Comparison of ENCODE assay signal across 11 cellular contexts in the genomic region with DNA sequence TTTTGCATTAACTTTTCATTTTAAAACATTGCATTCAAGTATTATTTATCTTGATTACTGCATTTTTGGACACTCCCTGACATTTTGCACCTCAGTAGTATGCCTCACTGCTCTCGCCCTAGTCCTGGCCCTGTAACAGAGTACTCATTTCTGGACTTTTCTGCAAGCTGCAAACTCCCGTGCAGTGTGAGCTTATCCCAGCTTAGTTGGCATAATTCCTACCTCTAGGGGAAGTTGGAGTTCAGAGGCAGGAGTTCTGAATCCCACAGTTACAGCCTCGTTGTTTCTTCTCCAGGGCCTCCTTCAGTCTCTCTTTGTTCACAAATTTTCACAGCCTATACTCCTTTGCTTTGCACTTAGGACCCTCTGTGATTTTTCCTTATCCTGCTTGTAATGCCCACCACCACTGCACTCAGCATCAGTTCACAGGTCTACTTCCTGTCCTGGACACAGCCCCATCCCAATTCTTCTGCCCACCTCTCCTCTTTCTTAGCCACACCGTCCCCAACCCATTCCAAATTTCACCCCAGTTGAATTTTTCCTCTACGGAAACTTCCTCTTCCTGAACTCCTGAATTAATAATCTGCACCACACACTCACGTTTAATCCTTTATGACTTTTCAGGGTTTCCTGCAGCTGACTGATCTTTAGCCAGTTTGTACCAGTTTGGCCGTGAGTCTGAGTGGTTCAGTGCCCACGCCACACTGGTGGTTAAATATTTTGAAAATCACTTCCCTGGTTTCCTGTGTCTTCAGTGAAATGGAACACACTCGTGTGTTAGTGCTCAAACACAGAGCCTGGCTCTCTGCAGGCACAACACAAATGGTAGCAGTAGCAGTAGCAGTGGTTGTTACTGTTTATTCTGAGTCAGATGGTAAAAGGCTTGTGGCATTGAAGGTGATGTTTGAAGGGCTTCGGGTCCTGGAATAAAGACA. TPM values are rescaled to one million over a fixed set of nuclear protein-coding genes. Genes with fewer than 3 reads are reported as not detected.
A peak's percentile ranks its signal among the peaks of the same experiment; 100 is the strongest.
DNase-seq lines count a peak whose midpoint lies in the region; ATAC-seq and TF ChIP-seq lines count a peak whose summit lies in the region.
"Had no signal": no experiment of that assay in that cellular context is flagged by ENCODE, and none has a peak within 500 bp of the region (broad histone marks: within the 10 kb centered on the region; RNA-seq: fewer than 3 reads in every experiment).

No MANE protein-coding gene starts in this region.

- CTCF ChIA-PET in Caco-2 (lab: Charles Lee), result interaction anchor here (0.6 to 2.4 kb wide), 2 partner anchors 28 to 1016 kb away, joined by 3 to 15 read pairs; no protein-coding TSS in a partner anchor

- peak; percentile 84 to 89 for ATAC-seq in stimulated activated naive B cell treated with anti-CD40 and anti-IgM and Interleukin-4, amounts not matched to agents 10 μg/mL and 1 μg/mL and 100 μg/mL, for 72 hours (replicated peaks)

- intact Hi-C loops in Caco-2 (cut with micrococcal nuclease; ENCODE audit: unreplicated experiment), result no loop called here

- peak; percentile 21 for DNase-seq in DMS 273 (lab: John Stamatoyannopoulos, UW; ENCODE audit: unreplicated experiment)
- DNase-seq in DMS 273 treated with DMSO at 0.1 percent for 48 hours (lab: John Stamatoyannopoulos, UW), result no peak
- DNase-seq in glomerular visceral epithelial cell (ENCODE audit: extremely low spot score), result peak; percentile 34
- DNase-seq in stimulated activated naive B cell treated with anti-CD40 and anti-IgM and Interleukin-4, amounts not matched to agents 10 μg/mL and 1 μg/mL and 100 μg/mL, for 72 hours, result no peak
- no peak for DNase-seq in activated effector memory CD4-positive, alpha-beta T cell treated with Interleukin-2 at 50 U/mL for 16 hours
- no peak for DNase-seq in Caco-2
- no peak for DNase-seq in NCI-H1105 (lab: John Stamatoyannopoulos, UW)
- DNase-seq: 8988T, GOT3 had no signal

- no peak overlapping the region for H3K4me3 ChIP-seq in Caco-2 (ENCODE audit: low read depth, low read length)

- peaks cover 28% of the 10 kb centered on the region for H3K4me1 ChIP-seq in Caco-2

- H3K27ac Mint-ChIP-seq in T-helper 1 cell treated with Interleukin-12 subunit alpha and Interleukin-12 subunit beta and Interleukin-4 antibody, amounts not matched to agents 30 μg/mL and 1 μg/mL, for 36 hours, result peak overlapping the region; percentile 53
- peak overlapping the region; percentile 10 for H3K27ac Mint-ChIP-seq in stimulated activated naive B cell treated with anti-CD40 and anti-IgM and Interleukin-4, amounts not matched to agents 10 μg/mL and 1 μg/mL and 100 μg/mL, for 72 hours
- no peak overlapping the region for H3K27ac Mint-ChIP-seq in Caco-2 (ENCODE audit: unreplicated experiment)
- H3K27ac Mint-ChIP-seq: activated naive CD8-positive, alpha-beta T cell had no signal

- peak in 1 of 2 experiments; percentile 22 for TF ChIP-seq CTCF in Caco-2 (IDR thresholded peaks at IDR 0.05; ENCODE audit: insufficient read depth in 1 of 2, low read depth in 1 of 2, low read length in 1 of 2, severe bottlenecking in 1 of 2, unreplicated experiment in 1 of 2)

- H3K9me3 Mint-ChIP-seq in T-helper 1 cell treated with Interleukin-12 subunit alpha and Interleukin-12 subunit beta and Interleukin-4 antibody, amounts not matched to agents 30 μg/mL and 1 μg/mL, for 36 hours, result no peaks in the 10 kb centered on the region
- no peaks in the 10 kb centered on the region for H3K9me3 Mint-ChIP-seq in stimulated activated naive B cell treated with anti-CD40 and anti-IgM and Interleukin-4, amounts not matched to agents 10 μg/mL and 1 μg/mL and 100 μg/mL, for 72 hours
- no peaks in the 10 kb centered on the region for H3K9me3 Mint-ChIP-seq in Caco-2 (ENCODE audit: unreplicated experiment)

- no peaks in the 10 kb centered on the region for H3K36me3 ChIP-seq in Caco-2 (ENCODE audit: control insufficient read depth, insufficient read depth, low read length)

- POLR2A ChIA-PET in Caco-2 (lab: Charles Lee), result no interaction called here

- no TSS peak for BruUV-seq in Caco-2 (replicated peaks; lab: Mats Ljungman, UMichigan)

- H3K27me3 ChIP-seq in Caco-2 (replicated peaks; ENCODE audit: control insufficient read depth, insufficient read depth, low read length), result no peaks in the 10 kb centered on the region

- H3K4me3 Mint-ChIP-seq in T-helper 1 cell treated with Interleukin-12 subunit alpha and Interleukin-12 subunit beta and Interleukin-4 antibody, amounts not matched to agents 30 μg/mL and 1 μg/mL, for 36 hours, result no peak overlapping the region
- peak overlapping the region; percentile 18 to 26 for H3K4me3 Mint-ChIP-seq in stimulated activated naive B cell treated with anti-CD40 and anti-IgM and Interleukin-4, amounts not matched to agents 10 μg/mL and 1 μg/mL and 100 μg/mL, for 72 hours
- H3K4me3 Mint-ChIP-seq in Caco-2 (ENCODE audit: unreplicated experiment), result no peak overlapping the region
- H3K4me3 Mint-ChIP-seq: activated naive CD8-positive, alpha-beta T cell had no signal

- peaks cover 26% of the 10 kb centered on the region for H3K27me3 Mint-ChIP-seq in T-helper 1 cell treated with Interleukin-12 subunit alpha and Interleukin-12 subunit beta and Interleukin-4 antibody, amounts not matched to agents 30 μg/mL and 1 μg/mL, for 36 hours (ENCODE audit: low read depth)
- H3K27me3 Mint-ChIP-seq in stimulated activated naive B cell treated with anti-CD40 and anti-IgM and Interleukin-4, amounts not matched to agents 10 μg/mL and 1 μg/mL and 100 μg/mL, for 72 hours, result peaks cover 3 to 7% of the 10 kb centered on the region in 2 donors
- H3K27me3 Mint-ChIP-seq in Caco-2 (ENCODE audit: insufficient read depth, unreplicated experiment), result no peaks in the 10 kb centered on the region

- peaks cover 7% of the 10 kb centered on the region for H3K4me1 Mint-ChIP-seq in T-helper 1 cell treated with Interleukin-12 subunit alpha and Interleukin-12 subunit beta and Interleukin-4 antibody, amounts not matched to agents 30 μg/mL and 1 μg/mL, for 36 hours (ENCODE audit: low read depth)
- H3K4me1 Mint-ChIP-seq in stimulated activated naive B cell treated with anti-CD40 and anti-IgM and Interleukin-4, amounts not matched to agents 10 μg/mL and 1 μg/mL and 100 μg/mL, for 72 hours, result peaks cover 24 to 35% of the 10 kb centered on the region in 2 donors
- H3K4me1 Mint-ChIP-seq in Caco-2 (ENCODE audit: low read depth, unreplicated experiment), result peaks cover 31% of the 10 kb centered on the region

- no peaks in the 10 kb centered on the region for H3K9me3 ChIP-seq in Caco-2

- H3K36me3 Mint-ChIP-seq in T-helper 1 cell treated with Interleukin-12 subunit alpha and Interleukin-12 subunit beta and Interleukin-4 antibody, amounts not matched to agents 30 μg/mL and 1 μg/mL, for 36 hours (ENCODE audit: low read depth), result no peaks in the 10 kb centered on the region
- H3K36me3 Mint-ChIP-seq in stimulated activated naive B cell treated with anti-CD40 and anti-IgM and Interleukin-4, amounts not matched to agents 10 μg/mL and 1 μg/mL and 100 μg/mL, for 72 hours, result no peaks in the 10 kb centered on the region
- H3K36me3 Mint-ChIP-seq in Caco-2 (ENCODE audit: insufficient read depth, unreplicated experiment), result no peaks in the 10 kb centered on the region
- H3K36me3 Mint-ChIP-seq: activated naive CD8-positive, alpha-beta T cell had no signal

RNA-seq across cellular contexts. Expression of a gene that starts 6.3 kb away (rescaled TPM):
- 171 and 183 TPM in 2 replicates for total RNA-seq in Caco-2 (2022)

Comparison
In these comparisons a context has a peak if more than half of its experiments do, and no peak if none do; other contexts are left out.
1. DNase-seq: peak in DMS 273 (single experiment) and glomerular visceral epithelial cell (single experiment); none in DMS 273 treated with DMSO at 0.1 percent for 48 hours (single experiment), stimulated activated naive B cell treated with anti-CD40 and anti-IgM and Interleukin-4, amounts not matched to agents 10 μg/mL and 1 μg/mL and 100 μg/mL, for 72 hours (single experiment), activated effector memory CD4-positive, alpha-beta T cell treated with Interleukin-2 at 50 U/mL for 16 hours (single experiment), Caco-2 (0 of 2) and NCI-H1105 (single experiment).
2. H3K4me3 Mint-ChIP-seq: peak in stimulated activated naive B cell treated with anti-CD40 and anti-IgM and Interleukin-4, amounts not matched to agents 10 μg/mL and 1 μg/mL and 100 μg/mL, for 72 hours (2 of 2); none in T-helper 1 cell treated with Interleukin-12 subunit alpha and Interleukin-12 subunit beta and Interleukin-4 antibody, amounts not matched to agents 30 μg/mL and 1 μg/mL, for 36 hours (single experiment) and Caco-2 (single experiment).